11 cellular contexts compared by ENCODE assay signal in genomic region chr19:1325568-1326294, GRCh38. TPM values are rescaled to one million over a fixed set of nuclear protein-coding genes. Genes with fewer than 3 reads are reported as not detected.
DNase-seq lines count a peak whose midpoint lies in the region; ATAC-seq and TF ChIP-seq lines count a peak whose summit lies in the region.
"Had no signal": no experiment of that assay in that cellular context is flagged by ENCODE, and none has a peak within 500 bp of the region (broad histone marks: within the 10 kb centered on the region; RNA-seq: fewer than 3 reads in every experiment).

No MANE protein-coding gene starts in this region.

- no peaks in the 10 kb centered on the region for H3K79me2 ChIP-seq in mammary epithelial cell (ENCODE audit: insufficient read depth, low read length)

- H2AFZ ChIP-seq in mammary epithelial cell (ENCODE audit: low read depth, low read length), result peak overlapping the region; percentile 82

- ATAC-seq in Right ventricle myocardium superior (ENCODE audit: poor library complexity) (no peak), lower lobe of right lung (no peak), upper lobe of left lung (ENCODE audit: low FRiP score in 2 of 2) (no peak)

- 84% methylated on average over 25 of the region's 38 CpGs for WGBS in mammary epithelial cell (ENCODE audit: low coverage, missing lambda C conversion rate)
- WGBS in upper lobe of left lung, 2 donors, result 74 to 92% methylated on average over 8 to 32 of the region's 38 CpGs

- dilution Hi-C loops in mammary epithelial cell (cut with HindIII; ENCODE audit: low sequenced_read_pairs), result no loop called here

- H3K4me3 ChIP-seq in left ventricle myocardium inferior (peak overlapping the region; percentile 60), mammary epithelial cell (replicated peaks in 1 of 3; ENCODE audit: insufficient read depth in 1 of 3, low read depth in 2 of 3, low read length in 3 of 3) (no peak overlapping the region), lower lobe of right lung (peak overlapping the region; percentile 39), upper lobe of left lung (peak overlapping the region in 3 of 4 donors; percentile 22 to 43 (median 33))

- no peaks in the 10 kb centered on the region for H3K9me3 ChIP-seq in left ventricle myocardium inferior (replicated peaks)
- no peaks in the 10 kb centered on the region for H3K9me3 ChIP-seq in mammary epithelial cell (replicated peaks; ENCODE audit: insufficient read depth, low read length)
- H3K9me3 ChIP-seq in lower lobe of right lung, result no peaks in the 10 kb centered on the region
- H3K9me3 ChIP-seq in upper lobe of left lung, result no peaks in the 10 kb centered on the region
- H3K9me3 ChIP-seq: transverse colon had no signal

- H3K4me2 ChIP-seq in mammary epithelial cell (ENCODE audit: insufficient read depth, low read depth, low read length), result peak overlapping the region; percentile 82

- TF ChIP-seq POLR2A in upper lobe of left lung (IDR thresholded peaks at IDR 0.05), result no peak

- H3K27ac ChIP-seq in left ventricle myocardium inferior (replicated peaks) (no peak overlapping the region), mammary epithelial cell (ENCODE audit: insufficient read depth, low read depth, low read length) (no peak overlapping the region), lower lobe of right lung (no peak overlapping the region), upper lobe of left lung (no peak overlapping the region)
- H3K27ac ChIP-seq: transverse colon had no signal

- H3K36me3 ChIP-seq in left ventricle myocardium inferior (no peaks in the 10 kb centered on the region), mammary epithelial cell (ENCODE audit: insufficient read depth, low read length) (no peaks in the 10 kb centered on the region), lower lobe of right lung (no peaks in the 10 kb centered on the region), upper lobe of left lung (no peaks in the 10 kb centered on the region)
- H3K36me3 ChIP-seq: transverse colon had no signal

- in situ Hi-C loops in mammary epithelial cell (cut with MboI; ENCODE audit: low sequenced_read_pairs in 2 of 2), result no loop called here

- TF ChIP-seq EP300 in upper lobe of left lung (IDR thresholded peaks at IDR 0.05), result no peak

- no TSS peak for BruUV-seq in mammary epithelial cell (replicated peaks; lab: Mats Ljungman, UMichigan)

- no peak overlapping the region for H3K9ac ChIP-seq in mammary epithelial cell (ENCODE audit: insufficient read depth, low read length)

- peaks cover 76% of the 10 kb centered on the region for H3K27me3 ChIP-seq in left ventricle myocardium inferior (ENCODE audit: low read depth)
- peaks cover 2% of the 10 kb centered on the region for H3K27me3 ChIP-seq in mammary epithelial cell (ENCODE audit: insufficient read depth, low read length)
- peaks cover 41% of the 10 kb centered on the region for H3K27me3 ChIP-seq in lower lobe of right lung (ENCODE audit: low read depth)
- H3K27me3 ChIP-seq in upper lobe of left lung, result peaks cover 2 to 16% (median 7%) of the 10 kb centered on the region in 4 donors

- TF ChIP-seq CTCF in left ventricle myocardium inferior (IDR thresholded peaks at IDR 0.05; ENCODE audit: borderline replicate concordance), result no peak
- no peak for TF ChIP-seq CTCF in mammary epithelial cell (conservative IDR thresholded peaks at IDR 0.05 in 1 of 2, IDR thresholded peaks at IDR 0.05 in 1 of 2; ENCODE audit: extremely low read depth in 1 of 2, insufficient read depth in 1 of 2, low read depth in 1 of 2, low read length in 2 of 2)
- TF ChIP-seq CTCF in lower lobe of right lung (IDR thresholded peaks at IDR 0.05), result no peak
- no peak for TF ChIP-seq CTCF in upper lobe of left lung (IDR thresholded peaks at IDR 0.05)

- CTCF ChIA-PET in mammary epithelial cell (lab: Charles Lee; ENCODE audit: low non-redundant PET), result no interaction called here

- intact Hi-C loops in left ventricle myocardium inferior (cut with micrococcal nuclease), result no loop called here
- intact Hi-C loops in Right ventricle myocardium superior (cut with DNase I), result no loop called here
- intact Hi-C loops in mammary epithelial cell (cut with micrococcal nuclease), result no loop called here
- intact Hi-C loops in lower lobe of right lung (cut with DNase I), result no loop called here

- H3K4me1 ChIP-seq in left ventricle myocardium inferior (peaks cover 12% of the 10 kb centered on the region), mammary epithelial cell (ENCODE audit: insufficient read depth, low read length) (peaks cover 10% of the 10 kb centered on the region), lower lobe of right lung (peaks cover 13% of the 10 kb centered on the region), upper lobe of left lung (peaks cover 7 to 12% (median 10%) of the 10 kb centered on the region in 4 donors)

- no peak for DNase-seq in left ventricle myocardium inferior
- no peak for DNase-seq in Right ventricle myocardium superior
- DNase-seq in mammary epithelial cell, result no peak
- no peak for DNase-seq in lower lobe of right lung
- peak in 1 of 2 donors; percentile 77 for DNase-seq in upper lobe of left lung
- DNase-seq in HuH-7 (ENCODE audit: low spot score), result no peak
- DNase-seq in retina, result no peak
- DNase-seq in superior temporal gyrus (ENCODE audit: extremely low spot score), result no peak
- DNase-seq: T-helper 2 cell had no signal

- no peaks in the 10 kb centered on the region for H4K20me1 ChIP-seq in mammary epithelial cell (ENCODE audit: insufficient read depth, low read length)

RNA-seq across cellular contexts. Expression of gene EFNA2, which starts 40.1 kb away (rescaled TPM):
- total RNA-seq in left ventricle myocardium inferior (not detected), Right ventricle myocardium superior (not detected), mammary epithelial cell (under 1 TPM in 1 of 2 donors, not detected in 1; 0.33 TPM), lower lobe of right lung (not detected), upper lobe of left lung (not detected)
- polyA plus RNA-seq in mammary epithelial cell, result not detected
- not detected for polyA minus RNA-seq in mammary epithelial cell
- total RNA-seq: myocyte had no signal

RNA-seq across cellular contexts. Expression of gene FAM174C, which starts 50.4 kb away (rescaled TPM):
- 12.4 TPM for total RNA-seq in left ventricle myocardium inferior
- total RNA-seq in Right ventricle myocardium superior, result 12.4 TPM
- 10 to 100 TPM; 22.8 to 60.1 TPM for total RNA-seq in mammary epithelial cell
- polyA plus RNA-seq in mammary epithelial cell, result 53.3 TPM
- 13.1 TPM for polyA minus RNA-seq in mammary epithelial cell
- 43.5 TPM for total RNA-seq in lower lobe of right lung
- 10 to 100 TPM; 43.0 to 85.3 (median 59.6) TPM for total RNA-seq in upper lobe of left lung

RNA-seq across cellular contexts. Expression of gene CIRBP, which starts 56.6 kb away (rescaled TPM):
- total RNA-seq in left ventricle myocardium inferior, result 229 TPM
- total RNA-seq in Right ventricle myocardium superior, result 219 TPM
- 100 to 1,000 TPM; 196 to 221 TPM for total RNA-seq in mammary epithelial cell
- 132 TPM for polyA plus RNA-seq in mammary epithelial cell
- 125 TPM for polyA minus RNA-seq in mammary epithelial cell
- total RNA-seq in lower lobe of right lung, result 352 TPM
- total RNA-seq in upper lobe of left lung, result 1,000 to 10,000 TPM in 1 of 6 donors, 100 to 1,000 TPM in 5; 326 to 1,348 (median 441) TPM

RNA-seq across cellular contexts. Expression of gene NDUFS7, which starts 58.0 kb away (rescaled TPM):
- 380 TPM for total RNA-seq in left ventricle myocardium inferior
- total RNA-seq in Right ventricle myocardium superior, result 461 TPM
- total RNA-seq in mammary epithelial cell, result 10 to 100 TPM; 34.3 to 73.6 TPM
- polyA plus RNA-seq in mammary epithelial cell, result 61.1 TPM
- 11.9 TPM for polyA minus RNA-seq in mammary epithelial cell
- 76.7 TPM for total RNA-seq in lower lobe of right lung
- total RNA-seq in upper lobe of left lung, result 100 to 1,000 TPM in 4 of 6 donors, 10 to 100 TPM in 2; 38.8 to 121 (median 100) TPM

Comparison
In these comparisons a context has a peak if more than half of its experiments do, and no peak if none do; other contexts are left out.
1. H3K4me3 ChIP-seq: peak in left ventricle myocardium inferior (single experiment), lower lobe of right lung (single experiment) and upper lobe of left lung (3 of 4); none in mammary epithelial cell (0 of 3).